9 cellular contexts compared by ENCODE assay signal in genomic region chr17:16652252-16652651, GRCh38. TPM values are rescaled to one million over a fixed set of nuclear protein-coding genes. Genes with fewer than 3 reads are reported as not detected.
DNase-seq lines count a peak whose midpoint lies in the region; ATAC-seq and TF ChIP-seq lines count a peak whose summit lies in the region.
"Had no signal": no experiment of that assay in that cellular context is flagged by ENCODE, and none has a peak within 500 bp of the region (broad histone marks: within the 10 kb centered on the region; RNA-seq: fewer than 3 reads in every experiment).

No MANE protein-coding gene starts in this region.

- POLR2A ChIA-PET in CD4-positive, alpha-beta T cell (lab: Charles Lee) = no interaction called here

- no peak for DNase-seq in CD4-positive, alpha-beta T cell
- DNase-seq in caudate nucleus (lab: John Stamatoyannopoulos, UW) = no peak
- DNase-seq in ACHN = no peak
- no peak for DNase-seq in SIG-M5 treated with dmso at 0.1 percent for 504 hours (lab: John Stamatoyannopoulos, UW; ENCODE audit: unreplicated experiment)
- DNase-seq: activated gamma-delta T cell treated with Interleukin-2 at 50 U/mL for 16 hours, T-helper 9 cell had no signal

- H3K9me3 ChIP-seq in CD4-positive, alpha-beta T cell (ENCODE audit: control insufficient read depth, low read length) = no peaks in the 10 kb centered on the region
- H3K9me3 ChIP-seq in HUES48 (ENCODE audit: control insufficient read depth, insufficient read depth, low read length) = no peaks in the 10 kb centered on the region

- no peaks in the 10 kb centered on the region for H3K27me3 ChIP-seq in CD4-positive, alpha-beta T cell (ENCODE audit: control insufficient read depth, insufficient read depth, low read length)
- no peaks in the 10 kb centered on the region for H3K27me3 ChIP-seq in HUES48 (ENCODE audit: control insufficient read depth, insufficient read depth, low read length)

- intact Hi-C loops in CD4-positive, alpha-beta T cell (cut with DNase I, micrococcal nuclease) = loop anchor here in 1 of 2 experiments (5.0 kb wide), 2 partner anchors 65 to 825 kb away; partner anchors contain the start of gene MED9

- H3K27ac Mint-ChIP-seq in CD4-positive, alpha-beta T cell = no peak overlapping the region
- H3K27ac Mint-ChIP-seq in nephron = peak overlapping the region; percentile 83 to 97 (median 93)

- peaks cover 15% of the 10 kb centered on the region for H3K36me3 Mint-ChIP-seq in CD4-positive, alpha-beta T cell (ENCODE audit: low read depth)
- H3K36me3 Mint-ChIP-seq in nephron (ENCODE audit: low read depth) = peaks cover 22% of the 10 kb centered on the region

- CTCF ChIA-PET in CD4-positive, alpha-beta T cell (lab: Charles Lee) = interaction anchor here (0.7 to 1.8 kb wide), 3 partner anchors 12 to 116 kb away, joined by 3 to 9 read pairs (median 4); no protein-coding TSS in a partner anchor

- TF ChIP-seq CTCF in CD4-positive, alpha-beta T cell (IDR thresholded peaks at IDR 0.05) = no peak
- TF ChIP-seq CTCF in nephron (IDR thresholded peaks at IDR 0.05; ENCODE audit: unreplicated experiment in 3 of 3) = no peak

- H3K4me1 ChIP-seq in HUES48 (ENCODE audit: control insufficient read depth, insufficient read depth, low read length) = peaks cover 13% of the 10 kb centered on the region

- 0 out of 2 replicates have a peak overlapping the region, but pooled peaks have one; percentile 68 for H3K4me3 ChIP-seq in HUES48 (ENCODE audit: low read depth, low read length)

- in situ Hi-C loops in ACHN (cut with HindIII; ENCODE audit: low pct_ligation_motif_present, low pct_unique_long_range_greater_than_20kb, low sequenced_read_pairs) = no loop called here

- H3K4me1 Mint-ChIP-seq in CD4-positive, alpha-beta T cell (ENCODE audit: low read depth) = peaks cover 36% of the 10 kb centered on the region
- peaks cover 17% of the 10 kb centered on the region for H3K4me1 Mint-ChIP-seq in nephron

- no peak overlapping the region for H3K9ac ChIP-seq in HUES48 (ENCODE audit: low read depth, low read length)

- ATAC-seq in CD4-positive, alpha-beta T cell (ENCODE audit: poor library complexity) = no peak
- ATAC-seq in HG03442 (IDR thresholded peaks at IDR 0.05; ENCODE audit: unreplicated experiment) = no peak

- no peaks in the 10 kb centered on the region for H3K9me3 Mint-ChIP-seq in CD4-positive, alpha-beta T cell
- no peaks in the 10 kb centered on the region for H3K9me3 Mint-ChIP-seq in nephron

- H3K36me3 ChIP-seq in HUES48 (ENCODE audit: control insufficient read depth, insufficient read depth, low read length) = no peaks in the 10 kb centered on the region

- H3K27me3 Mint-ChIP-seq in CD4-positive, alpha-beta T cell = peaks cover 11% of the 10 kb centered on the region
- H3K27me3 Mint-ChIP-seq in nephron (ENCODE audit: low read depth) = peaks cover 4% of the 10 kb centered on the region

- peak overlapping the region; percentile 86 for H3K4me3 Mint-ChIP-seq in CD4-positive, alpha-beta T cell
- peak overlapping the region; percentile 90 to 93 (median 91) for H3K4me3 Mint-ChIP-seq in nephron

- no peak overlapping the region for H3K27ac ChIP-seq in CD4-positive, alpha-beta T cell (ENCODE audit: low read depth, low read length)
- no peak overlapping the region for H3K27ac ChIP-seq in HUES48 (ENCODE audit: low read depth, low read length)
- peak overlapping the region; percentile 94 for H3K27ac ChIP-seq in caudate nucleus (ENCODE audit: low read depth, low read length)

RNA-seq across cellular contexts. Expression of gene ZNF624, which starts 1.4 kb away (rescaled TPM):
- total RNA-seq in CD4-positive, alpha-beta T cell = 1 to 10 TPM; 2.8 to 3.2 TPM

RNA-seq across cellular contexts. Expression of gene CCDC144A, which starts 37.8 kb away (rescaled TPM):
- total RNA-seq in CD4-positive, alpha-beta T cell = 10 to 100 TPM; 10.1 to 11.1 TPM
